ENCODE assay signal across 7 cellular contexts in the genomic region with DNA sequence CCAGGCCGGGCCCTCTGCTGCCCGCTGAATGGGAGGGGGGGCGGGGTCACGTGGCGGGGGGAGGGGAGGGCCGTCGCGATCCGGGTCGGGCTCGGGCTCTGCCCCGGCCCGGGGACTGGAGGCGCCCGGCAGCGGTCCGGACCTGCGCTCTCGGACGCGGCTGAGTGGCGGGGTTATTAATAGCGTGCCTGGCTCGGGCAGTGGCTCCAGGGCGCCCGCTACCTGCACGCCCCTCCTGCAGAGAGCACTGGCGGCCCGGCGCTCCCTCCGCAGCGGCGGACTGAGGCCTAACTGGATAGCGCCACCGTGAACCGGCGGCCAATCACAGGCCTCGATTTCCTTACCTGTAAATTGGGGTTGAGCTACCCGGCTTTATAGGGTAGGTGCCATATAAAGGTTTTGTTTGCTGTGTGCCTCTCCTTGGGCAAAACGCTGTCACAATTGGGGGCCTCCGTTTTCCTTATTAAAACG. TPM values are rescaled to one million over a fixed set of nuclear protein-coding genes. Genes with fewer than 3 reads are reported as not detected.
A peak's percentile ranks its signal among the peaks of the same experiment; 100 is the strongest.
DNase-seq lines count a peak whose midpoint lies in the region; ATAC-seq, FAIRE-seq and TF ChIP-seq lines count a peak whose summit lies in the region.

No MANE protein-coding gene starts in this region.

- 2 to 27% methylated on average over 4 to 9 of the region's 42 CpGs for WGBS in esophagus squamous epithelium, 2 donors

- no peak for TF ChIP-seq POLR2A in GM12892 (IDR thresholded peaks at IDR 0.05; ENCODE audit: low read depth, low read length)
- no peak for TF ChIP-seq POLR2A in esophagus squamous epithelium (IDR thresholded peaks at IDR 0.05)

- TF ChIP-seq CTCF in esophagus squamous epithelium (IDR thresholded peaks at IDR 0.05): no peak

- no peak for FAIRE-seq in GM12892 (lab: Jason Lieb, UNC)

- no peaks in the 10 kb centered on the region for H3K27me3 ChIP-seq in NT2/D1 (ENCODE audit: insufficient read depth, insufficient read length)
- H3K27me3 ChIP-seq in esophagus squamous epithelium: no peaks in the 10 kb centered on the region

- peaks cover 15% of the 10 kb centered on the region for H3K36me3 ChIP-seq in NT2/D1 (ENCODE audit: insufficient read depth, insufficient read length, low read length)
- no peaks in the 10 kb centered on the region for H3K36me3 ChIP-seq in esophagus squamous epithelium

- no peak for ATAC-seq in HG03039 (IDR thresholded peaks at IDR 0.05; ENCODE audit: unreplicated experiment)

- H3K9ac ChIP-seq in NT2/D1 (ENCODE audit: insufficient read length, low read depth): peak overlapping the region; percentile 77

- peak; percentile 67 for DNase-seq in GM12892 (ENCODE audit: insufficient read length)
- no peak for DNase-seq in NT2/D1 (ENCODE audit: low read depth, low spot score)
- DNase-seq in esophagus squamous epithelium (lab: John Stamatoyannopoulos, UW): no peak
- DNase-seq in myocyte (ENCODE audit: low read depth): peak; percentile 79
- DNase-seq in HK-2 (ENCODE audit: unreplicated experiment): no peak
- DNase-seq in COLO829 (ENCODE audit: low spot score): no peak

- peak overlapping the region; percentile 55 to 97 (median 96) for H3K27ac ChIP-seq in esophagus squamous epithelium

- H3K4me1 ChIP-seq in NT2/D1 (ENCODE audit: insufficient read depth, insufficient read length): peaks cover 45% of the 10 kb centered on the region
- H3K4me1 ChIP-seq in esophagus squamous epithelium: peaks cover 68 to 100% (median 76%) of the 10 kb centered on the region in 3 donors

- intact Hi-C loops in esophagus squamous epithelium (cut with DNase I): no loop called here

- H3K9me3 ChIP-seq in NT2/D1 (ENCODE audit: insufficient read depth, low read length) (no peaks in the 10 kb centered on the region), esophagus squamous epithelium (no peaks in the 10 kb centered on the region)

- H3K4me3 ChIP-seq in NT2/D1 (ENCODE audit: insufficient read length, low read depth) (peak overlapping the region; percentile 0), esophagus squamous epithelium (peak overlapping the region; percentile 24 to 74 (median 44))

RNA-seq across cellular contexts. Expression of a gene that starts 28.0 kb away (rescaled TPM):
- 2.8 TPM for polyA plus RNA-seq in GM12892 (2012; ENCODE audit: missing spikeins)
- total RNA-seq in esophagus squamous epithelium (100 to 1,000 TPM in 1 of 4 donors, 10 to 100 TPM in 3; 22.2 to 112 (median 30.6) TPM), myocyte (46.6 and 55.3 TPM in 2 replicates)
- 67.3 TPM for polyA plus RNA-seq in myocyte (2012)

RNA-seq across cellular contexts. Expression of a gene that starts 59.1 kb away (rescaled TPM):
- 43.6 TPM for polyA plus RNA-seq in GM12892 (2012; ENCODE audit: missing spikeins)
- 10 to 100 TPM in 2 of 4 donors, 1 to 10 TPM in 2; 1.2 to 12.4 (median 7.5) TPM for total RNA-seq in esophagus squamous epithelium
- total RNA-seq in myocyte: 0.05 and 0.29 TPM in 2 replicates
- not detected for polyA plus RNA-seq in myocyte (2012)

Comparison
In these comparisons a context has a peak if more than half of its experiments do, and no peak if none do; other contexts are left out.
1. DNase-seq: peak in GM12892 (single experiment) and myocyte (single experiment); none in NT2/D1 (single experiment), esophagus squamous epithelium (single experiment), HK-2 (single experiment) and COLO829 (single experiment).